1 cellular context compared by ENCODE assay signal in the genomic region with DNA sequence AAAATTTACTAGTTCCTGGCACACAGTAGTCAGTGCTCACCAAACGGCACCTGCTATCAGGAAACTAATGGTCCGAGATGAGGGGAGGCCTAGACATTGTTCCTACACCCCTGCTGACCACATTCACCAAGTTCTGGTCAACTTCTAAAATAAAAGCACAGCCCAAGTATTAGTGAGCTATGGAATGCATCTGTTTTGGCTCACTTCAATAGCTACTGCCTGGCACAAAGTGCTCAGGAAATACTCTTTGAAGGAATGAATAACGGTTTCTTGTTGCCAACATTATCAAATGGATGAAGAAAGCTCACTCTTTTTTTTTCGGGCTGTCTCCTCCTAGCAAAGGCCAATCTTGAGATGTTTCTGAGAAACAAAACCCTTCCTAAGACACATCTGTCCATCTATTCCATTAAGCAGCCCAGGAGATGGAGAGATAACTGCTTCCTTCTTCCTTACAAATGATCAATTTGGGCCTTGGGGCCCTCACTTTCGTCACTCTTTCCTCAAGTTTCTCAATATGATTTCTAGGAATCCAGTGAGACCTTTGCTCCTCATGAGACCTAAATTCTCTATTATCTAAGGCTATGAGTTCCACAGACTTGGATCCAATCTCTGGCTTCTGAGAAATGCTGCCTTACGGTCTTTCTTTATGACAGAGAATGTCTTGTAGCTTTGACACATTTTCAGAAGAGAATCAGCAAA.
TF ChIP-seq lines count a peak whose summit lies in the region.

No MANE protein-coding gene starts in this region.

TF ChIP-seq in GM23338, 12 proteins besides CTCF, POLR2A, EP300 and RAD21 (continued from another document):
- TF ChIP-seq, protein P1, sequence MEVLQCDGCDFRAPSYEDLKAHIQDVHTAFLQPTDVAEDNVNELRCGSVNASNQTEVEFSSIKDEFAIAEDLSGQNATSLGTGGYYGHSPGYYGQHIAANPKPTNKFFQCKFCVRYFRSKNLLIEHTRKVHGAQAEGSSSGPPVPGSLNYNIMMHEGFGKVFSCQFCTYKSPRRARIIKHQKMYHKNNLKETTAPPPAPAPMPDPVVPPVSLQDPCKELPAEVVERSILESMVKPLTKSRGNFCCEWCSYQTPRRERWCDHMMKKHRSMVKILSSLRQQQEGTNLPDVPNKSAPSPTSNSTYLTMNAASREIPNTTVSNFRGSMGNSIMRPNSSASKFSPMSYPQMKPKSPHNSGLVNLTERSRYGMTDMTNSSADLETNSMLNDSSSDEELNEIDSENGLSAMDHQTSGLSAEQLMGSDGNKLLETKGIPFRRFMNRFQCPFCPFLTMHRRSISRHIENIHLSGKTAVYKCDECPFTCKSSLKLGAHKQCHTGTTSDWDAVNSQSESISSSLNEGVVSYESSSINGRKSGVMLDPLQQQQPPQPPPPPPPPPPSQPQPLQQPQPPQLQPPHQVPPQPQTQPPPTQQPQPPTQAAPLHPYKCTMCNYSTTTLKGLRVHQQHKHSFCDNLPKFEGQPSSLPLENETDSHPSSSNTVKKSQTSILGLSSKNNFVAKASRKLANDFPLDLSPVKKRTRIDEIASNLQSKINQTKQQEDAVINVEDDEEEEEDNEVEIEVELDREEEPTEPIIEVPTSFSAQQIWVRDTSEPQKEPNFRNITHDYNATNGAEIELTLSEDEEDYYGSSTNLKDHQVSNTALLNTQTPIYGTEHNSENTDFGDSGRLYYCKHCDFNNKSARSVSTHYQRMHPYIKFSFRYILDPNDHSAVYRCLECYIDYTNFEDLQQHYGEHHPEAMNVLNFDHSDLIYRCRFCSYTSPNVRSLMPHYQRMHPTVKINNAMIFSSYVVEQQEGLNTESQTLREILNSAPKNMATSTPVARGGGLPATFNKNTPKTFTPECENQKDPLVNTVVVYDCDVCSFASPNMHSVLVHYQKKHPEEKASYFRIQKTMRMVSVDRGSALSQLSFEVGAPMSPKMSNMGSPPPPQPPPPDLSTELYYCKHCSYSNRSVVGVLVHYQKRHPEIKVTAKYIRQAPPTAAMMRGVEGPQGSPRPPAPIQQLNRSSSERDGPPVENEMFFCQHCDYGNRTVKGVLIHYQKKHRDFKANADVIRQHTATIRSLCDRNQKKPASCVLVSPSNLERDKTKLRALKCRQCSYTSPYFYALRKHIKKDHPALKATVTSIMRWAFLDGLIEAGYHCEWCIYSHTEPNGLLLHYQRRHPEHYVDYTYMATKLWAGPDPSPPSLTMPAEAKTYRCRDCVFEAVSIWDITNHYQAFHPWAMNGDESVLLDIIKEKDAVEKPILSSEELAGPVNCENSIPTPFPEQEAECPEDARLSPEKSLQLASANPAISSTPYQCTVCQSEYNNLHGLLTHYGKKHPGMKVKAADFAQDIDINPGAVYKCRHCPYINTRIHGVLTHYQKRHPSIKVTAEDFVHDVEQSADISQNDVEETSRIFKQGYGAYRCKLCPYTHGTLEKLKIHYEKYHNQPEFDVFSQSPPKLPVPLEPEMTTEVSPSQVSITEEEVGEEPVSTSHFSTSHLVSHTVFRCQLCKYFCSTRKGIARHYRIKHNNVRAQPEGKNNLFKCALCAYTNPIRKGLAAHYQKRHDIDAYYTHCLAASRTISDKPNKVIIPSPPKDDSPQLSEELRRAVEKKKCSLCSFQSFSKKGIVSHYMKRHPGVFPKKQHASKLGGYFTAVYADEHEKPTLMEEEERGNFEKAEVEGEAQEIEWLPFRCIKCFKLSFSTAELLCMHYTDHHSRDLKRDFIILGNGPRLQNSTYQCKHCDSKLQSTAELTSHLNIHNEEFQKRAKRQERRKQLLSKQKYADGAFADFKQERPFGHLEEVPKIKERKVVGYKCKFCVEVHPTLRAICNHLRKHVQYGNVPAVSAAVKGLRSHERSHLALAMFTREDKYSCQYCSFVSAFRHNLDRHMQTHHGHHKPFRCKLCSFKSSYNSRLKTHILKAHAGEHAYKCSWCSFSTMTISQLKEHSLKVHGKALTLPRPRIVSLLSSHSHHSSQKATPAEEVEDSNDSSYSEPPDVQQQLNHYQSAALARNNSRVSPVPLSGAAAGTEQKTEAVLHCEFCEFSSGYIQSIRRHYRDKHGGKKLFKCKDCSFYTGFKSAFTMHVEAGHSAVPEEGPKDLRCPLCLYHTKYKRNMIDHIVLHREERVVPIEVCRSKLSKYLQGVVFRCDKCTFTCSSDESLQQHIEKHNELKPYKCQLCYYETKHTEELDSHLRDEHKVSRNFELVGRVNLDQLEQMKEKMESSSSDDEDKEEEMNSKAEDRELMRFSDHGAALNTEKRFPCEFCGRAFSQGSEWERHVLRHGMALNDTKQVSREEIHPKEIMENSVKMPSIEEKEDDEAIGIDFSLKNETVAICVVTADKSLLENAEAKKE (CRISPR knock-in tag; IDR thresholded peaks at IDR 0.05), result no peak
- TF ChIP-seq ZNF331 (CRISPR knock-in tag; IDR thresholded peaks at IDR 0.05; ENCODE audit: low read depth), result no peak
- no peak for TF ChIP-seq POLR2AphosphoS5 (IDR thresholded peaks at IDR 0.05; ENCODE audit: low read depth)
- TF ChIP-seq JUNB (IDR thresholded peaks at IDR 0.05; ENCODE audit: unreplicated experiment), result no peak
- TF ChIP-seq CREB1 (CRISPR knock-in tag; IDR thresholded peaks at IDR 0.05; ENCODE audit: low read depth), result no peak
- TF ChIP-seq, protein P2, sequence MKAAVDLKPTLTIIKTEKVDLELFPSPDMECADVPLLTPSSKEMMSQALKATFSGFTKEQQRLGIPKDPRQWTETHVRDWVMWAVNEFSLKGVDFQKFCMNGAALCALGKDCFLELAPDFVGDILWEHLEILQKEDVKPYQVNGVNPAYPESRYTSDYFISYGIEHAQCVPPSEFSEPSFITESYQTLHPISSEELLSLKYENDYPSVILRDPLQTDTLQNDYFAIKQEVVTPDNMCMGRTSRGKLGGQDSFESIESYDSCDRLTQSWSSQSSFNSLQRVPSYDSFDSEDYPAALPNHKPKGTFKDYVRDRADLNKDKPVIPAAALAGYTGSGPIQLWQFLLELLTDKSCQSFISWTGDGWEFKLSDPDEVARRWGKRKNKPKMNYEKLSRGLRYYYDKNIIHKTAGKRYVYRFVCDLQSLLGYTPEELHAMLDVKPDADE (IDR thresholded peaks at IDR 0.05), result no peak
- no peak for TF ChIP-seq ZNF114 (CRISPR knock-in tag; IDR thresholded peaks at IDR 0.05)
- no peak for TF ChIP-seq STAT1 (IDR thresholded peaks at IDR 0.05; ENCODE audit: unreplicated experiment)
- TF ChIP-seq EZH2 (IDR thresholded peaks at IDR 0.05; ENCODE audit: low read depth, unreplicated experiment), result no peak
- no peak for TF ChIP-seq EZH2phosphoT487 (IDR thresholded peaks at IDR 0.05; ENCODE audit: unreplicated experiment)
- TF ChIP-seq NANOG (IDR thresholded peaks at IDR 0.05; ENCODE audit: borderline replicate concordance), result no peak
